Comparison of ENCODE assay signal across 23 cellular contexts in genomic region chr9:109811876-109812275, GRCh38. TPM values are rescaled to one million over a fixed set of nuclear protein-coding genes. Genes with fewer than 3 reads are reported as not detected.
"Had no signal": no experiment of that assay in that cellular context is flagged by ENCODE, and none has a peak within 500 bp of the region (broad histone marks: within the 10 kb centered on the region; RNA-seq: fewer than 3 reads in every experiment).

No MANE protein-coding gene starts in this region.

- H3K36me3 ChIP-seq: brain microvascular endothelial cell, gastrocnemius medialis, heart right ventricle, ovary, transverse colon, vagina had no signal

- ATAC-seq: activated CD4-positive, alpha-beta T cell treated with anti-CD3 and anti-CD28 coated beads for 36 hours; esophagus mucosa; heart right ventricle; left cardiac atrium; WTC11 had no signal

- H3K27me3 ChIP-seq: brain microvascular endothelial cell, gastrocnemius medialis, heart right ventricle, ovary, transverse colon, vagina had no signal

- H3K4me3 ChIP-seq: gastrocnemius medialis, heart right ventricle, lung, ovary, transverse colon, vagina had no signal

- DNase-seq: activated CD4-positive, alpha-beta T cell treated with anti-CD3 and anti-CD28 coated beads for 36 hours; activated CD4-positive, alpha-beta T cell treated with anti-CD3 and anti-CD28 coated beads, Interleukin-2, amount 50 U/mL, for 48 hours; activated naive CD4-positive, alpha-beta T cell treated with Interleukin-2 at 50 U/mL for 16 hours; activated naive CD8-positive, alpha-beta T cell treated with anti-CD3 and anti-CD28 coated beads, Interleukin-2, amount 10 ng/mL, durations not matched to agents 7 days and 5 days; aorta; brain microvascular endothelial cell; cerebellar nuclear complex; effector CD8-positive, alpha-beta T cell; heart right ventricle; left cardiac atrium; naive B cell; ovary; SK-N-SH; stimulated activated CD4-positive, alpha-beta T cell treated with anti-CD3 and anti-CD28 coated beads, Interleukin-12 subunit alpha, Interleukin-12 subunit beta, amount 100 ng/mL, for 4 hours; stimulated activated CD4-positive, alpha-beta T cell treated with anti-CD3 and anti-CD28 coated beads, Interleukin-1b, Interleukin-23, amount 100 ng/mL, for 48 hours; stimulated activated CD8-positive, alpha-beta memory T cell treated with anti-CD3 and anti-CD28 coated beads, Interleukin-4, amount 100 ng/mL, for 48 hours; stimulated activated naive CD4-positive, alpha-beta T cell; transverse colon had no signal

- H3K4me1 ChIP-seq: transverse colon had no signal

- H3K27ac ChIP-seq: brain microvascular endothelial cell, gastrocnemius medialis, heart right ventricle, ovary, transverse colon, vagina had no signal

- H3K9me3 ChIP-seq: gastrocnemius medialis, ovary, SK-N-SH, transverse colon, vagina had no signal

RNA-seq across cellular contexts. Expression of gene PALM2AKAP2, which starts 31.9 kb away (rescaled TPM):
- total RNA-seq: activated naive CD8-positive, alpha-beta T cell treated with anti-CD3 and anti-CD28 coated beads, Interleukin-2, amount 10 ng/mL, durations not matched to agents 7 days and 5 days had no signal
